Comparison of ENCODE assay signal across 18 cellular contexts in genomic region chr13:48070942-48071341, GRCh38. TPM values are rescaled to one million over a fixed set of nuclear protein-coding genes. Genes with fewer than 3 reads are reported as not detected.
DNase-seq lines count a peak whose midpoint lies in the region; ATAC-seq, FAIRE-seq and TF ChIP-seq lines count a peak whose summit lies in the region.
"Had no signal": no experiment of that assay in that cellular context is flagged by ENCODE, and none has a peak within 500 bp of the region (broad histone marks: within the 10 kb centered on the region; RNA-seq: fewer than 3 reads in every experiment).

No MANE protein-coding gene starts in this region.

- no peaks in the 10 kb centered on the region for H3K79me2 ChIP-seq in K562 (ENCODE audit: control insufficient read depth, insufficient read depth, low read length)

- H3K4me1 ChIP-seq in BLaER1 treated with 17β-estradiol and CSF1 and Interleukin-3, amounts not matched to agents 10 nM and 100 nM, result peaks cover 5 to 40% (median 15%) of the 10 kb centered on the region in 10 experiments; a peak in 19 of 20 replicates
- H3K4me1 ChIP-seq in K562 (replicated peaks in 1 of 2; ENCODE audit: control insufficient read depth in 2 of 2, insufficient read depth in 2 of 2, low read length in 2 of 2) (no peaks in the 10 kb centered on the region), liver (ENCODE audit: control insufficient read depth in 4 of 4, insufficient read depth in 4 of 4, low read length in 3 of 4) (no peaks in the 10 kb centered on the region)

- POLR2A ChIA-PET in K562 (lab: Yijun Ruan, JAX), result no interaction called here
- POLR2A ChIA-PET in activated CD4-positive, alpha-beta T cell treated with anti-CD3 and anti-CD28 coated beads, Interleukin-2, amount 10 ng/mL, durations not matched to agents 7 days and 5 days (lab: Charles Lee), result no interaction called here

- H3K27me3 ChIP-seq in BLaER1 treated with 17β-estradiol and CSF1 and Interleukin-3, amounts not matched to agents 10 nM and 100 nM, result no peaks in the 10 kb centered on the region; a peak in 1 of 22 replicates
- H3K27me3 ChIP-seq in K562 (ENCODE audit: control insufficient read depth in 2 of 2, insufficient read depth in 2 of 2, low read length in 2 of 2), result no peaks in the 10 kb centered on the region
- H3K27me3 ChIP-seq in liver (ENCODE audit: control insufficient read depth in 4 of 4, insufficient read depth in 4 of 4, low read length in 3 of 4), result no peaks in the 10 kb centered on the region

- H4K20me1 ChIP-seq in BLaER1 treated with 17β-estradiol and CSF1 and Interleukin-3, amounts not matched to agents 10 nM and 100 nM, result no peaks in the 10 kb centered on the region
- H4K20me1 ChIP-seq in K562 (replicated peaks; ENCODE audit: control insufficient read depth, insufficient read depth, low read length), result no peaks in the 10 kb centered on the region

- no peak overlapping the region for H3K4me2 ChIP-seq in BLaER1 treated with 17β-estradiol and CSF1 and Interleukin-3, amounts not matched to agents 10 nM and 100 nM
- no peak overlapping the region for H3K4me2 ChIP-seq in K562 (ENCODE audit: insufficient read depth, low read length)

- TF ChIP-seq EP300 in K562 (IDR thresholded peaks at IDR 0.05; ENCODE audit: low read length), result no peak

- TF ChIP-seq RAD21 in K562 (CRISPR knock-in tag; conservative IDR thresholded peaks at IDR 0.05 in 1 of 2, IDR thresholded peaks at IDR 0.05 in 1 of 2) (no peak), liver (IDR thresholded peaks at IDR 0.05) (no peak)

- no TSS peak for BruUV-seq in K562 (replicated peaks; lab: Mats Ljungman, UMichigan)

- no peak for FAIRE-seq in K562 (lab: Jason Lieb, UNC)
- FAIRE-seq: D721Med, GM12878, GM18507 had no signal

- no peak for ATAC-seq in activated T-cell treated with anti-CD3 and anti-CD28 coated beads, Interleukin-2, amount 50 U/mL, for 72 hours (replicated peaks in 1 of 2)
- no peak for ATAC-seq in K562
- ATAC-seq: CD8-positive, alpha-beta T cell; GM12878 had no signal

- H3K4me3 Mint-ChIP-seq in activated T-cell treated with anti-CD3 and anti-CD28 coated beads, Interleukin-2, amount 50 U/mL, for 72 hours, result no peak overlapping the region
- no peak overlapping the region for H3K4me3 Mint-ChIP-seq in activated CD4-positive, alpha-beta T cell treated with anti-CD3 and anti-CD28 coated beads, Interleukin-2, amount 10 ng/mL, durations not matched to agents 7 days and 5 days
- H3K4me3 Mint-ChIP-seq: CD8-positive, alpha-beta T cell; IgD-negative memory B cell had no signal

- no peak overlapping the region for H3K9ac ChIP-seq in BLaER1 treated with 17β-estradiol and CSF1 and Interleukin-3, amounts not matched to agents 10 nM and 100 nM
- H3K9ac ChIP-seq in K562 (ENCODE audit: insufficient read depth in 1 of 2, low read depth in 2 of 2, low read length in 2 of 2) (no peak overlapping the region), liver (ENCODE audit: low read depth in 1 of 2, low read length in 2 of 2) (no peak overlapping the region)
- H3K9ac ChIP-seq: GM23248 had no signal

- no peak for TF ChIP-seq POLR2A in K562 (conservative IDR thresholded peaks at IDR 0.05)

- H3K9me1 ChIP-seq in K562 (ENCODE audit: control insufficient read depth, insufficient read depth, low read length), result no peaks in the 10 kb centered on the region

- in situ Hi-C loops in K562 (cut with MboI), result no loop called here

- no peak for DNase-seq in activated T-cell treated with anti-CD3 and anti-CD28 coated beads, Interleukin-2, amount 50 U/mL, for 72 hours
- DNase-seq in activated T-cell treated with anti-CD3 and anti-CD28 coated beads for 4 hours (no peak), K562 (ENCODE audit: extremely low read depth in 1 of 4, low spot score in 3 of 4) (no peak), EL (no peak)
- no peak for DNase-seq in activated CD4-positive, alpha-beta T cell treated with anti-CD3 and anti-CD28 coated beads for 1 hour
- no peak for DNase-seq in activated CD4-positive, alpha-beta T cell treated with anti-CD3 and anti-CD28 coated beads, Interleukin-2, amount 10 ng/mL, durations not matched to agents 7 days and 5 days
- DNase-seq: 8988T; CD8-positive, alpha-beta T cell; COR-L47; GM23248; H7 had no signal

- peak overlapping the region; percentile 65 for H3K27ac Mint-ChIP-seq in activated T-cell treated with anti-CD3 and anti-CD28 coated beads, Interleukin-2, amount 50 U/mL, for 72 hours
- H3K27ac Mint-ChIP-seq in activated CD4-positive, alpha-beta T cell treated with anti-CD3 and anti-CD28 coated beads, Interleukin-2, amount 10 ng/mL, durations not matched to agents 7 days and 5 days, result no peak overlapping the region
- H3K27ac Mint-ChIP-seq: CD8-positive, alpha-beta T cell had no signal

- intact Hi-C loops in K562 (cut with micrococcal nuclease), result no loop called here

- H3K9me3 Mint-ChIP-seq in activated T-cell treated with anti-CD3 and anti-CD28 coated beads, Interleukin-2, amount 50 U/mL, for 72 hours, result peaks cover 4 to 7% of the 10 kb centered on the region in 2 donors
- peaks cover 52% of the 10 kb centered on the region for H3K9me3 Mint-ChIP-seq in activated CD4-positive, alpha-beta T cell treated with anti-CD3 and anti-CD28 coated beads, Interleukin-2, amount 10 ng/mL, durations not matched to agents 7 days and 5 days

- H3K4me1 Mint-ChIP-seq in activated T-cell treated with anti-CD3 and anti-CD28 coated beads, Interleukin-2, amount 50 U/mL, for 72 hours (ENCODE audit: low read depth), result peaks cover 14% of the 10 kb centered on the region
- H3K4me1 Mint-ChIP-seq in activated CD4-positive, alpha-beta T cell treated with anti-CD3 and anti-CD28 coated beads, Interleukin-2, amount 10 ng/mL, durations not matched to agents 7 days and 5 days, result peaks cover 14% of the 10 kb centered on the region

- H3K36me3 ChIP-seq in BLaER1 treated with 17β-estradiol and CSF1 and Interleukin-3, amounts not matched to agents 10 nM and 100 nM, result peaks cover 99 to 100% (median 100%) of the 10 kb centered on the region in 11 experiments
- peaks cover 79% of the 10 kb centered on the region for H3K36me3 ChIP-seq in K562 (ENCODE audit: control insufficient read depth, insufficient read depth, low read length)
- peaks cover 8 to 82% (median 65%) of the 10 kb centered on the region in 4 donors for H3K36me3 ChIP-seq in liver (ENCODE audit: control insufficient read depth in 4 of 4, insufficient read depth in 3 of 4, low read depth in 1 of 4, low read length in 3 of 4)

- H3K27ac ChIP-seq in BLaER1 treated with 17β-estradiol and CSF1 and Interleukin-3, amounts not matched to agents 10 nM and 100 nM, result peak overlapping the region in 3 of 11 experiments; percentile 71 to 80 (median 80); a peak in 2 of 22 replicates
- no peak overlapping the region for H3K27ac ChIP-seq in K562 (ENCODE audit: extremely low read depth, low read depth, low read length)
- no peak overlapping the region for H3K27ac ChIP-seq in liver (ENCODE audit: low read depth in 1 of 2, low read length in 2 of 2)
- H3K27ac ChIP-seq: C4-2B, GM23248 had no signal

- H2AFZ ChIP-seq in K562 (ENCODE audit: low read depth, low read length), result no peak overlapping the region
- H2AFZ ChIP-seq: GM23248 had no signal

- 75% methylated on average over 4 of the region's 5 CpGs for whole genome bisulfite sequencing in K562 (ENCODE audit: insufficient coverage, low coverage, missing lambda C conversion rate)
- WGBS in liver, result 97% methylated on average over 5 of the region's 5 CpGs

- CTCF ChIA-PET in K562 (lab: Yijun Ruan, JAX; ENCODE audit: low intra/inter-chr PET ratio), result no interaction called here
- CTCF ChIA-PET in activated CD4-positive, alpha-beta T cell treated with anti-CD3 and anti-CD28 coated beads, Interleukin-2, amount 10 ng/mL, durations not matched to agents 7 days and 5 days (lab: Charles Lee), result interaction anchor here (2.1 kb wide), 1 partner anchor 33 kb away, joined by 9 read pairs; the partner anchor contains the start of gene NUDT15

- H3K9me3 ChIP-seq in BLaER1 treated with 17β-estradiol and CSF1 and Interleukin-3, amounts not matched to agents 10 nM and 100 nM (replicated peaks in 1 of 11), result peaks cover 75 to 97% (median 96%) of the 10 kb centered on the region in 11 experiments
- H3K9me3 ChIP-seq in K562 (replicated peaks; ENCODE audit: control insufficient read depth, insufficient read depth, low read depth, low read length) (peaks cover 7% of the 10 kb centered on the region), liver (ENCODE audit: control insufficient read depth in 4 of 4, low read length in 3 of 4) (peaks cover 15 to 45% (median 32%) of the 10 kb centered on the region in 4 donors)

- no peaks in the 10 kb centered on the region for H3K27me3 Mint-ChIP-seq in activated T-cell treated with anti-CD3 and anti-CD28 coated beads, Interleukin-2, amount 50 U/mL, for 72 hours (ENCODE audit: low read depth)
- H3K27me3 Mint-ChIP-seq in activated CD4-positive, alpha-beta T cell treated with anti-CD3 and anti-CD28 coated beads, Interleukin-2, amount 10 ng/mL, durations not matched to agents 7 days and 5 days, result no peaks in the 10 kb centered on the region
- H3K27me3 Mint-ChIP-seq: IgD-negative memory B cell had no signal

- peaks cover 16 to 64% of the 10 kb centered on the region in 2 donors for H3K36me3 Mint-ChIP-seq in activated T-cell treated with anti-CD3 and anti-CD28 coated beads, Interleukin-2, amount 50 U/mL, for 72 hours (ENCODE audit: insufficient read depth in 2 of 2)
- H3K36me3 Mint-ChIP-seq in activated CD4-positive, alpha-beta T cell treated with anti-CD3 and anti-CD28 coated beads, Interleukin-2, amount 10 ng/mL, durations not matched to agents 7 days and 5 days (ENCODE audit: low read depth), result peaks cover 97% of the 10 kb centered on the region

- TF ChIP-seq CTCF in K562 (IDR thresholded peaks at IDR 0.05 in 2 of 3, conservative IDR thresholded peaks at IDR 0.05 in 1 of 3; ENCODE audit: insufficient read depth in 2 of 3, low read depth in 1 of 3, low read length in 3 of 3) (no peak), liver (IDR thresholded peaks at IDR 0.05; ENCODE audit: low read depth, low read length, missing input control) (no peak)

- H3K4me3 ChIP-seq in BLaER1 treated with 17β-estradiol and CSF1 and Interleukin-3, amounts not matched to agents 10 nM and 100 nM, result peak overlapping the region in 9 of 10 experiments; percentile 11 to 46 (median 29); a peak in 13 of 20 replicates
- H3K4me3 ChIP-seq in K562, result no peak overlapping the region
- H3K4me3 ChIP-seq in liver (ENCODE audit: low read depth in 1 of 3, low read length in 3 of 3), result peak overlapping the region in 2 of 3 donors; percentile 1 to 11
- H3K4me3 ChIP-seq: GM12878, GM23248 had no signal

RNA-seq across cellular contexts. Expression of gene MED4, which starts 24.0 kb away (rescaled TPM):
- 10 to 100 TPM; 49.5 to 59.7 TPM for total RNA-seq in activated T-cell treated with anti-CD3 and anti-CD28 coated beads, Interleukin-2, amount 50 U/mL, for 72 hours
- total RNA-seq in K562 (2011; cell fraction: chromatin; rRNA removed; ENCODE audit: low replicate concordance), result 5.6 and 20.3 TPM in 2 replicates
- total RNA-seq in K562 (2011; cell fraction: nucleolus; rRNA removed), result 5.7 and 7.8 TPM in 2 replicates
- total RNA-seq in K562 (2011; cell fraction: nucleoplasm; rRNA removed), result 10.4 and 21.2 TPM in 2 replicates
- total RNA-seq in K562 (2014; rRNA removed) (22.2 and 24.5 TPM in 2 replicates), K562 (2014; rRNA removed; fragmentation: Illumina TruSeq; extraction: Trizol) (35.7 and 45.1 TPM in 2 replicates), K562 (2015; rRNA removed; fragmentation: Illumina TruSeq; extraction: Trizol) (33.8 and 35.2 TPM in 2 replicates), K562 (2021) (29.9 and 34.1 TPM in 2 replicates), liver (10 to 100 TPM; 18.2 to 22.8 TPM)
- polyA plus RNA-seq in K562 (2011; rRNA removed) (61.5 and 80.8 TPM in 2 replicates), K562 (2014; fragmentation: Illumina TruSeq; extraction: Trizol) (59.6 and 63.6 TPM in 2 replicates), K562 (2014; fragmentation: Nextera tagmentation; extraction: Ambion mirVana) (10 to 100 TPM; 73.5 to 87.3 TPM), K562 (2014; rRNA removed) (55.3 and 58.3 TPM in 2 replicates), liver (10 to 100 TPM; 22.3 to 32.4 TPM)
- polyA plus RNA-seq in K562 (2011; cell fraction: cytosol; rRNA removed), result 22.5 and 37.4 TPM in 2 replicates
- polyA plus RNA-seq in K562 (2011; cell fraction: nucleus; rRNA removed), result 11.1 and 16.6 TPM in 2 replicates
- 25.7 and 37.5 TPM in 2 replicates for polyA plus RNA-seq in K562 (2012)
- 26.2 and 26.9 TPM in 2 replicates for polyA minus RNA-seq in K562 (2011; rRNA and poly(A)+ RNA removed)
- polyA minus RNA-seq in K562 (2011; cell fraction: cytosol; rRNA and poly(A)+ RNA removed), result 11.5 and 20.2 TPM in 2 replicates
- 4.2 and 12.6 TPM in 2 replicates for polyA minus RNA-seq in K562 (2011; cell fraction: nucleus; rRNA and poly(A)+ RNA removed)
- 10 to 100 TPM; 63.1 to 72.2 TPM for total RNA-seq in activated CD4-positive, alpha-beta T cell treated with anti-CD3 and anti-CD28 coated beads, Interleukin-2, amount 10 ng/mL, durations not matched to agents 7 days and 5 days

RNA-seq across cellular contexts. Expression of gene NUDT15, which starts 33.4 kb away (rescaled TPM):
- 10 to 100 TPM; 15.1 to 18.0 TPM for total RNA-seq in activated T-cell treated with anti-CD3 and anti-CD28 coated beads, Interleukin-2, amount 50 U/mL, for 72 hours
- 0.93 and 3.4 TPM in 2 replicates for total RNA-seq in K562 (2011; cell fraction: chromatin; rRNA removed; ENCODE audit: low replicate concordance)
- 1.7 and 2.1 TPM in 2 replicates for total RNA-seq in K562 (2011; cell fraction: nucleolus; rRNA removed)
- total RNA-seq in K562 (2011; cell fraction: nucleoplasm; rRNA removed), result 3.4 and 6.3 TPM in 2 replicates
- total RNA-seq in K562 (2014; rRNA removed) (14.2 and 14.6 TPM in 2 replicates), K562 (2014; rRNA removed; fragmentation: Illumina TruSeq; extraction: Trizol) (25.0 and 25.3 TPM in 2 replicates), K562 (2015; rRNA removed; fragmentation: Illumina TruSeq; extraction: Trizol) (24.8 and 26.9 TPM in 2 replicates), K562 (2021) (14.4 and 15.6 TPM in 2 replicates), liver (1 to 10 TPM; 6.0 to 7.7 TPM)
- polyA plus RNA-seq in K562 (2011; rRNA removed) (18.6 and 23.2 TPM in 2 replicates), K562 (2014; fragmentation: Illumina TruSeq; extraction: Trizol) (19.4 and 25.6 TPM in 2 replicates), K562 (2014; fragmentation: Nextera tagmentation; extraction: Ambion mirVana) (10 to 100 TPM; 19.0 to 21.6 TPM), K562 (2014; rRNA removed) (19.5 and 21.4 TPM in 2 replicates), liver (1 to 10 TPM; 6.5 to 7.3 TPM)
- polyA plus RNA-seq in K562 (2011; cell fraction: cytosol; rRNA removed), result 7.6 and 16.8 TPM in 2 replicates
- 2.0 and 3.8 TPM in 2 replicates for polyA plus RNA-seq in K562 (2011; cell fraction: nucleus; rRNA removed)
- polyA plus RNA-seq in K562 (2012), result 15.4 and 17.3 TPM in 2 replicates
- 5.7 and 6.7 TPM in 2 replicates for polyA minus RNA-seq in K562 (2011; rRNA and poly(A)+ RNA removed)
- 3.3 and 4.0 TPM in 2 replicates for polyA minus RNA-seq in K562 (2011; cell fraction: cytosol; rRNA and poly(A)+ RNA removed)
- 0.94 and 2.3 TPM in 2 replicates for polyA minus RNA-seq in K562 (2011; cell fraction: nucleus; rRNA and poly(A)+ RNA removed)
- total RNA-seq in activated CD4-positive, alpha-beta T cell treated with anti-CD3 and anti-CD28 coated beads, Interleukin-2, amount 10 ng/mL, durations not matched to agents 7 days and 5 days, result 10 to 100 TPM; 10.1 to 12.0 TPM
